25 cellular contexts compared by ENCODE assay signal in genomic region chr1:200267458-200267857, GRCh38.
"Had no signal": no experiment of that assay in that cellular context is flagged by ENCODE, and none has a peak within 500 bp of the region (broad histone marks: within the 10 kb centered on the region; RNA-seq: fewer than 3 reads in every experiment).

No MANE protein-coding gene starts in this region.

- H3K9me3 ChIP-seq: gastroesophageal sphincter, heart right ventricle had no signal

- ATAC-seq: activated T-cell treated with anti-CD3 and anti-CD28 coated beads, Interleukin-2, amount 50 U/mL, for 4 hours; activated T-helper 17 cell treated with anti-CD3 and anti-CD28 coated beads, Interleukin-2, amount 50 U/mL, for 72 hours; esophagus mucosa; gastroesophageal sphincter; heart right ventricle had no signal

- H3K4me1 ChIP-seq: gastroesophageal sphincter, heart right ventricle had no signal

- DNase-seq: activated CD4-positive, alpha-beta memory T cell treated with anti-CD3 and anti-CD28 coated beads, Interleukin-2, amount 10 ng/mL, durations not matched to agents 7 days and 5 days; activated CD4-positive, alpha-beta T cell treated with anti-CD3 and anti-CD28 coated beads for 1 hour; activated CD4-positive, alpha-beta T cell treated with anti-CD3 and anti-CD28 coated beads for 4 hours; activated CD4-positive, alpha-beta T cell treated with anti-CD3 and anti-CD28 coated beads, Interleukin-2, amount 10 ng/mL, durations not matched to agents 7 days and 5 days; activated CD4-positive, alpha-beta T cell treated with anti-CD3 and anti-CD28 coated beads, Interleukin-2, amount 50 U/mL, for 4 hours; activated CD4-positive, CD25-positive, alpha-beta regulatory T cell; activated effector memory CD4-positive, alpha-beta T cell treated with Interleukin-2 at 50 U/mL for 16 hours; activated gamma-delta T cell treated with Interleukin-2 at 50 U/mL for 16 hours; activated naive CD4-positive, alpha-beta T cell treated with anti-CD3 and anti-CD28 coated beads, Interleukin-2, amount 50 U/mL, for 16 hours; activated naive CD4-positive, alpha-beta T cell treated with Interleukin-2 at 50 U/mL for 16 hours; activated T-cell treated with anti-CD3 and anti-CD28 coated beads, Interleukin-2, amount 50 U/mL, for 4 hours; amniotic stem cell; anterior cingulate cortex; brain microvascular endothelial cell; dorsolateral prefrontal cortex; effector memory CD4-positive, alpha-beta T cell; endodermal cell; foreskin melanocyte; heart right ventricle; T-helper 2 cell had no signal

- H3K36me3 ChIP-seq: brain microvascular endothelial cell, gastroesophageal sphincter, heart right ventricle had no signal

- H3K27ac ChIP-seq: brain microvascular endothelial cell, coronary artery, dorsolateral prefrontal cortex, gastroesophageal sphincter, heart right ventricle, hepatocyte had no signal

- H3K27me3 ChIP-seq: brain microvascular endothelial cell, dorsolateral prefrontal cortex, gastroesophageal sphincter, heart right ventricle, hepatocyte had no signal

- H3K4me3 ChIP-seq: coronary artery, dorsolateral prefrontal cortex, gastroesophageal sphincter, heart right ventricle, hepatocyte had no signal

- H3K4me2 ChIP-seq: hepatocyte had no signal

- H2AFZ ChIP-seq: hepatocyte had no signal
